In genomic region chr17:69634844-69635243, GRCh38 we compare ENCODE assay signal across 3 cellular contexts.
TF ChIP-seq lines count a peak whose summit lies in the region.

No MANE protein-coding gene starts in this region.

TF ChIP-seq in HepG2, 621 proteins besides CTCF, POLR2A, EP300 and RAD21 (continued from another document):
- TF ChIP-seq MAFK (conservative IDR thresholded peaks at IDR 0.05 in 1 of 2, IDR thresholded peaks at IDR 0.05 in 1 of 2; ENCODE audit: low read length in 2 of 2): peak; percentile 98
- TF ChIP-seq ZNF275 (CRISPR knock-in tag; IDR thresholded peaks at IDR 0.05; ENCODE audit: borderline replicate concordance): no peak

TF ChIP-seq in K562, 482 proteins besides CTCF, POLR2A, EP300 and RAD21 (continued from another document):
- TF ChIP-seq C11orf30 (IDR thresholded peaks at IDR 0.05; ENCODE audit: low read depth): peak; percentile 60
- TF ChIP-seq MAFG (tag; conservative IDR thresholded peaks at IDR 0.05): peak; percentile 70
- TF ChIP-seq MAFK (IDR thresholded peaks at IDR 0.05; ENCODE audit: low read length): peak; percentile 85
- TF ChIP-seq MAFF (IDR thresholded peaks at IDR 0.05; ENCODE audit: low read length): peak; percentile 88

TF ChIP-seq in endothelial cell of umbilical vein, 7 proteins besides CTCF, POLR2A, EP300 and RAD21 (continued from another document):
- TF ChIP-seq JUN (IDR thresholded peaks at IDR 0.05; ENCODE audit: borderline replicate concordance, insufficient read depth, insufficient read length, low read depth): no peak
